8 cellular contexts compared by ENCODE assay signal in the genomic region with DNA sequence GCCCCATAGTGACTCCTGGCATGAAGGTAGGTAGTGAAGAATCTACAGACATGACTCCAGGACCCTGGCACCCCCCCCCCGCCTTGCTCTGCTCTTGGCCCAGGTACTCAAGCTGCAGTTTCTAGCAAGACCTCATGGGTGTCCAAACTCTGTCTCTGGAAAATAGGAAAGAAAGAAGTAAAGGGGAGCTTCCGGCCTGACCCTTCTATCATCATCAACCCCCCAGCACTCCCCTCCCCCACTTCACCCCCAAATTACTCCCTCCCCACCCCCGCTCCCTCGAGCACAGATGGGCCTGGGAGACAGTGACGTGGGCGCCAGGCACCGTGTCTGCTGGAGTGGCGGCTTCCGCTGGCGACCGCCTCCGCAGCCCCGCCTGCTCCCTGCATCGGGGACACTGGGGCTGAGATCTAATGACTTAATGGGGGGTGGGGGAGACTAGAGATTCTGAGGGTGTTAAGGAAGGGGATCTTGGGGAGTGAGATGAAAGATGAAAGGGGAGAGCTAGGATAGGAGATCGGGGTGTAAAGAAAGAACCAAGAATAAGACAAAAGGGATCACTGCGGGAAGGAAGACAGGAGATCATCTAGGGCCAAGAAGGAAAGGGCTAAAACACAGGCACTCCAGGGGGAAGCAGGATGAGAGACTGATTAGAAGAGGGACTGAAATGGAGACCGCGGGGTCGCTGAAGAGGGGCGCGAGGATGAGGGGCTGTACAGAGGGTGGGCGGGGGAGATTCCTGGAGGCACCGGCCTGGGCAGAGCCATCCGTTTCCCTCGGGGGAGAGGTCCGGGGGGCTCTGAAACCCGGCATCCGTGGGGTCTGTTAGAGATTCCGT. TPM values are rescaled to one million over a fixed set of nuclear protein-coding genes. Genes with fewer than 3 reads are reported as not detected.
DNase-seq lines count a peak whose midpoint lies in the region; ATAC-seq and TF ChIP-seq lines count a peak whose summit lies in the region.

No MANE protein-coding gene starts in this region.

- no peak for TF ChIP-seq EP300 in suprapubic skin (IDR thresholded peaks at IDR 0.05)

- no peak for ATAC-seq in HG03025 (IDR thresholded peaks at IDR 0.05; ENCODE audit: low FRiP score, unreplicated experiment)

- no peaks in the 10 kb centered on the region for H3K36me3 ChIP-seq in effector memory CD4-positive, alpha-beta T cell (ENCODE audit: control insufficient read depth, insufficient read depth, low read length)
- H3K36me3 ChIP-seq in mucosa of stomach (ENCODE audit: control insufficient read depth, insufficient read depth, low read length) (no peaks in the 10 kb centered on the region), suprapubic skin (no peaks in the 10 kb centered on the region)

- peak overlapping the region; percentile 49 for H3K27ac ChIP-seq in effector memory CD4-positive, alpha-beta T cell (ENCODE audit: insufficient read depth, low read length, poor library complexity, severe bottlenecking)
- H3K27ac ChIP-seq in suprapubic skin: peak overlapping the region; percentile 48

- TF ChIP-seq CTCF in WI38 (IDR thresholded peaks at IDR 0.05; ENCODE audit: low read depth, low read length) (no peak), suprapubic skin (IDR thresholded peaks at IDR 0.05) (no peak)

- no peak for TF ChIP-seq POLR2A in suprapubic skin (IDR thresholded peaks at IDR 0.05)

- WGBS in suprapubic skin: 14% methylated on average over 29 of the region's 29 CpGs

- H3K9me3 ChIP-seq in effector memory CD4-positive, alpha-beta T cell (ENCODE audit: control insufficient read depth, low read length): no peaks in the 10 kb centered on the region
- H3K9me3 ChIP-seq in mucosa of stomach (ENCODE audit: control insufficient read depth, low read length) (no peaks in the 10 kb centered on the region), suprapubic skin (no peaks in the 10 kb centered on the region)

- peak overlapping the region; percentile 64 for H3K4me3 ChIP-seq in WI38 (ENCODE audit: low read depth, low read length)
- H3K4me3 ChIP-seq in effector memory CD4-positive, alpha-beta T cell (ENCODE audit: insufficient read depth, low read depth, low read length, poor library complexity, severe bottlenecking): peak overlapping the region; percentile 63
- H3K4me3 ChIP-seq in mucosa of stomach (ENCODE audit: low read length): peak overlapping the region; percentile 47
- peak overlapping the region; percentile 80 for H3K4me3 ChIP-seq in suprapubic skin

- H3K9ac ChIP-seq in mucosa of stomach (ENCODE audit: low read length): peak overlapping the region; percentile 62

- peak; percentile 7 for DNase-seq in NCI-H748 (lab: John Stamatoyannopoulos, UW; ENCODE audit: unreplicated experiment)
- no peak for DNase-seq in NCI-H748 treated with DMSO at 0.1 percent for 48 hours (lab: John Stamatoyannopoulos, UW)
- DNase-seq in effector memory CD4-positive, alpha-beta T cell: peak in 2 of 3 donors; percentile 30 to 35
- no peak for DNase-seq in suprapubic skin (ENCODE audit: low spot score in 2 of 2)
- no peak for DNase-seq in KG1 (lab: John Stamatoyannopoulos, UW)

- H3K4me1 ChIP-seq in effector memory CD4-positive, alpha-beta T cell (ENCODE audit: control insufficient read depth, insufficient read depth, low read length, poor library complexity, severe bottlenecking): peaks cover 44% of the 10 kb centered on the region
- H3K4me1 ChIP-seq in mucosa of stomach (ENCODE audit: control insufficient read depth, insufficient read depth, low read length) (peaks cover 21% of the 10 kb centered on the region), suprapubic skin (peaks cover 59% of the 10 kb centered on the region)

- no peaks in the 10 kb centered on the region for H3K27me3 ChIP-seq in effector memory CD4-positive, alpha-beta T cell (replicated peaks; ENCODE audit: control insufficient read depth, insufficient read depth, low read length, poor library complexity, severe bottlenecking)
- peaks cover 7% of the 10 kb centered on the region for H3K27me3 ChIP-seq in mucosa of stomach (ENCODE audit: control insufficient read depth, insufficient read depth, low read length)
- no peaks in the 10 kb centered on the region for H3K27me3 ChIP-seq in suprapubic skin

RNA-seq across cellular contexts. Expression of gene DNAJB5, which starts 1.1 kb away (rescaled TPM):
- 1 to 10 TPM in 3 of 4 donors, under 1 TPM in 1; 0.98 to 4.7 (median 1.6) TPM for total RNA-seq in suprapubic skin

RNA-seq across cellular contexts. Expression of gene PHF24, which starts 30.4 kb away (rescaled TPM):
- total RNA-seq in suprapubic skin: 1 to 10 TPM in 2 of 4 donors, under 1 TPM in 2; 0.26 to 4.2 (median 1.2) TPM

Comparison
In these comparisons a context has a peak if more than half of its experiments do, and no peak if none do; other contexts are left out.
1. DNase-seq: peak in NCI-H748 (single experiment) and effector memory CD4-positive, alpha-beta T cell (2 of 3); none in NCI-H748 treated with DMSO at 0.1 percent for 48 hours (single experiment), suprapubic skin (0 of 2) and KG1 (single experiment).
2. Peak in every context shown above with its lines, with median percentiles within 50 percentile points of each other: H3K4me3 ChIP-seq.